In the genomic region with DNA sequence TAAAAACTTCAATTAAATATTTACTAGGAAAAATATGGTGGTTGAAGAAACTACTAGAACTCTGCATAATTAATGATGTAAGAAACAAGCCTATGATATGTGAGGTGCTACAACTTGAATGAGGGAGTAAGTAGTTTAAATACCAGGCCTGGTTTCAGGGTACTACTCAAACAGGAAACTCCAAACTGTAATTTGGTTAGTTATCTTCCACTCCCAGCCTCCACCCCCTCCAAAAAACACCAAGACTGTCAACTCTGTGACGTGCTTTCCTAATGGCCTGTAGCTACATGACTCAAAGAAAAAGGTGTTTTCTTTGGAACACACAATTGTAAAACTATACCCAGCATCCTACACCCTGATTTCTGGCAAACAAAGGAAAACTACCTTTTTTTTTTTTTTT, we compare ENCODE assay signal across 9 cellular contexts. TPM values are rescaled to one million over a fixed set of nuclear protein-coding genes. Genes with fewer than 3 reads are reported as not detected.
DNase-seq lines count a peak whose midpoint lies in the region; ATAC-seq and TF ChIP-seq lines count a peak whose summit lies in the region.
"Had no signal": no experiment of that assay in that cellular context is flagged by ENCODE, and none has a peak within 500 bp of the region (broad histone marks: within the 10 kb centered on the region; RNA-seq: fewer than 3 reads in every experiment).

No MANE protein-coding gene starts in this region.

- no peaks in the 10 kb centered on the region for H3F3A ChIP-seq in smooth muscle cell (ENCODE audit: low read depth)

- no peak overlapping the region for H3K9ac ChIP-seq in smooth muscle cell (ENCODE audit: low read depth)

- H3K4me3 ChIP-seq in astrocyte of the cerebellum (ENCODE audit: low read depth, low read length) = no peak overlapping the region
- H3K4me3 ChIP-seq in smooth muscle cell = no peak overlapping the region
- H3K4me3 ChIP-seq: thoracic aorta had no signal

- in situ Hi-C loops in astrocyte of the cerebellum (cut with HindIII; ENCODE audit: low sequenced_read_pairs) = no loop called here

- H4K20me1 ChIP-seq in smooth muscle cell (ENCODE audit: low read depth) = peaks cover 27% of the 10 kb centered on the region

- H3K27me3 ChIP-seq in smooth muscle cell (ENCODE audit: low read depth) = no peaks in the 10 kb centered on the region

- DNase-seq in GM19238 (ENCODE audit: insufficient read length, low spot score) (peak; percentile 27), MV-4-11 (lab: John Stamatoyannopoulos, UW) (peak; percentile 9), astrocyte of the cerebellum (ENCODE audit: low read depth) (peak; percentile 45), smooth muscle cell (lab: John Stamatoyannopoulos, UW; ENCODE audit: unreplicated experiment) (no peak), HT-29 (ENCODE audit: low spot score) (no peak), hepatic stellate cell (ENCODE audit: low spot score) (no peak), NCI-H526 (lab: John Stamatoyannopoulos, UW) (no peak)

- no peaks in the 10 kb centered on the region for H3K36me3 ChIP-seq in smooth muscle cell (ENCODE audit: low read depth)
- H3K36me3 ChIP-seq: thoracic aorta had no signal

- peak overlapping the region; percentile 40 for H3K27ac ChIP-seq in smooth muscle cell (ENCODE audit: low read depth)

- H2AFZ ChIP-seq in smooth muscle cell (ENCODE audit: low read depth) = no peak overlapping the region

- TF ChIP-seq CTCF in astrocyte of the cerebellum (IDR thresholded peaks at IDR 0.05; ENCODE audit: low read depth, low read length, missing control alignments) (no peak), smooth muscle cell (IDR thresholded peaks at IDR 0.05; ENCODE audit: borderline replicate concordance, insufficient read depth, poor library complexity, severe bottlenecking) (no peak)

- H3K4me2 ChIP-seq in smooth muscle cell = no peak overlapping the region

- no peaks in the 10 kb centered on the region for H3K9me3 ChIP-seq in smooth muscle cell (replicated peaks; ENCODE audit: low read depth)
- H3K9me3 ChIP-seq: thoracic aorta had no signal

- H3K79me2 ChIP-seq in smooth muscle cell (ENCODE audit: low read depth) = peaks cover 22% of the 10 kb centered on the region

- TF ChIP-seq POLR2A in GM18505 (IDR thresholded peaks at IDR 0.05; ENCODE audit: borderline replicate concordance, extremely low read depth, insufficient read depth, insufficient read length) = no peak

- no peak for ATAC-seq in GM18505 (IDR thresholded peaks at IDR 0.05; ENCODE audit: unreplicated experiment)

- 62% methylated on average over 1 of the region's 1 CpG for WGBS in smooth muscle cell (ENCODE audit: low lambda C conversion rate)

- no peaks in the 10 kb centered on the region for H3K4me1 ChIP-seq in smooth muscle cell (ENCODE audit: low read depth)

RNA-seq across cellular contexts. Expression of gene RCC1, which starts 55.9 kb away (rescaled TPM):
- total RNA-seq in smooth muscle cell = 8.9 and 20.1 TPM in 2 replicates
- polyA plus RNA-seq in smooth muscle cell = 10.5 and 16.1 TPM in 2 replicates
- 131 and 136 TPM in 2 replicates for total RNA-seq in HT-29 (2014; rRNA removed; shearing (Covaris generic))

Comparison
In these comparisons a context has a peak if more than half of its experiments do, and no peak if none do; other contexts are left out.
1. DNase-seq: peak in GM19238 (single experiment), MV-4-11 (single experiment) and astrocyte of the cerebellum (single experiment); none in smooth muscle cell (single experiment), HT-29 (single experiment), hepatic stellate cell (single experiment) and NCI-H526 (0 of 2).